1 cellular context compared by ENCODE assay signal in genomic region chr16:11310997-11311561, GRCh38.
TF ChIP-seq lines count a peak whose summit lies in the region.

No MANE protein-coding gene starts in this region.

TF ChIP-seq in K562, 482 proteins besides CTCF, POLR2A, EP300 and RAD21:
- TF ChIP-seq HNRNPK (IDR thresholded peaks at IDR 0.05; ENCODE audit: low read depth, low read length, poor library complexity, severe bottlenecking) (no peak), MBD2 (IDR thresholded peaks at IDR 0.05; ENCODE audit: borderline replicate concordance, low read depth) (no peak), ZNF584 (CRISPR knock-in tag; IDR thresholded peaks at IDR 0.05; ENCODE audit: low read depth) (no peak), ZNF57 (CRISPR knock-in tag; IDR thresholded peaks at IDR 0.05) (no peak), BMI1 (IDR thresholded peaks at IDR 0.05; ENCODE audit: low read length) (no peak), ZNF143 (CRISPR knock-in tag; IDR thresholded peaks at IDR 0.05) (no peak), SPI1 (IDR thresholded peaks at IDR 0.05; ENCODE audit: borderline replicate concordance, low read depth, low read length) (peak; percentile 52; the same call in 1 of the 2 replicates), SOX6 (IDR thresholded peaks at IDR 0.05) (peak; percentile 58; the same call in 1 of the 2 replicates)
